ENCODE assay signal across 25 cellular contexts in genomic region chr13:23683084-23683483, GRCh38.
DNase-seq lines count a peak whose midpoint lies in the region; ATAC-seq, FAIRE-seq and TF ChIP-seq lines count a peak whose summit lies in the region.
"Had no signal": no experiment of that assay in that cellular context is flagged by ENCODE, and none has a peak within 500 bp of the region (broad histone marks: within the 10 kb centered on the region; RNA-seq: fewer than 3 reads in every experiment).

No MANE protein-coding gene starts in this region.

- no peaks in the 10 kb centered on the region for H3K9me3 ChIP-seq in IMR-90 (ENCODE audit: control insufficient read depth, insufficient read depth, low read length)
- H3K9me3 ChIP-seq in mesenchymal stem cell (ENCODE audit: control insufficient read depth, low read length) = peaks cover 14% of the 10 kb centered on the region
- H3K9me3 ChIP-seq in smooth muscle cell (replicated peaks; ENCODE audit: low read depth) = peaks cover 8% of the 10 kb centered on the region
- no peaks in the 10 kb centered on the region for H3K9me3 ChIP-seq in thyroid gland
- H3K9me3 ChIP-seq: BE2C had no signal

- H3K36me3 ChIP-seq in IMR-90 (ENCODE audit: control insufficient read depth, insufficient read depth, low read length) (no peaks in the 10 kb centered on the region), mesenchymal stem cell (ENCODE audit: control insufficient read depth in 1 of 2, insufficient read depth in 2 of 2, low read depth in 1 of 2, low read length in 2 of 2) (no peaks in the 10 kb centered on the region), smooth muscle cell (ENCODE audit: low read depth) (no peaks in the 10 kb centered on the region), thyroid gland (no peaks in the 10 kb centered on the region)
- H3K36me3 ChIP-seq: BE2C, BLaER1 had no signal

- no peak overlapping the region for H3K27ac ChIP-seq in IMR-90 (ENCODE audit: insufficient read depth, low read length)
- H3K27ac ChIP-seq in mesenchymal stem cell (ENCODE audit: low read length, poor library complexity, severe bottlenecking) = no peak overlapping the region
- H3K27ac ChIP-seq in smooth muscle cell (ENCODE audit: low read depth) = no peak overlapping the region
- H3K27ac ChIP-seq in thyroid gland = no peak overlapping the region
- H3K27ac ChIP-seq: BLaER1 had no signal

- no peak for TF ChIP-seq RAD21 in IMR-90 (IDR thresholded peaks at IDR 0.05; ENCODE audit: low read length)

- peaks cover 29% of the 10 kb centered on the region for H3K4me1 ChIP-seq in IMR-90 (ENCODE audit: control insufficient read depth, insufficient read depth, low read length)
- peaks cover 16% of the 10 kb centered on the region for H3K4me1 ChIP-seq in mesenchymal stem cell (ENCODE audit: control insufficient read depth, insufficient read depth, low read depth, low read length)
- H3K4me1 ChIP-seq in smooth muscle cell (ENCODE audit: low read depth) = peaks cover 3% of the 10 kb centered on the region
- no peaks in the 10 kb centered on the region for H3K4me1 ChIP-seq in thyroid gland
- H3K4me1 ChIP-seq: BE2C, BLaER1 had no signal

- H3K23ac ChIP-seq in IMR-90 (ENCODE audit: low read depth, low read length) (no peak overlapping the region), mesenchymal stem cell (ENCODE audit: low read length in 2 of 2) (no peak overlapping the region)

- H3K9ac ChIP-seq in IMR-90 (ENCODE audit: low read depth, low read length) = no peak overlapping the region
- no peak overlapping the region for H3K9ac ChIP-seq in mesenchymal stem cell (ENCODE audit: low read length)
- no peak overlapping the region for H3K9ac ChIP-seq in smooth muscle cell (ENCODE audit: low read depth)
- H3K9ac ChIP-seq: BLaER1 had no signal

- POLR2A ChIA-PET in IMR-90 (lab: Charles Lee; ENCODE audit: unreplicated experiment) = no interaction called here

- H3K4ac ChIP-seq in IMR-90 (ENCODE audit: low read depth, low read length) = peak overlapping the region; percentile 54; the same call in 1 of the 2 replicates
- no peak overlapping the region for H3K4ac ChIP-seq in mesenchymal stem cell (ENCODE audit: low read depth in 1 of 2, low read length in 2 of 2)

- BruUV-seq in IMR-90 (replicated peaks; lab: Mats Ljungman, UMichigan) = no TSS peak

- H3K4me3 ChIP-seq in IMR-90 (ENCODE audit: insufficient read depth, low read depth, low read length) = no peak overlapping the region
- no peak overlapping the region for H3K4me3 ChIP-seq in mesenchymal stem cell (ENCODE audit: insufficient read depth in 1 of 2, low read depth in 1 of 2, low read length in 2 of 2)
- H3K4me3 ChIP-seq in smooth muscle cell = no peak overlapping the region
- H3K4me3 ChIP-seq in thyroid gland (replicated peaks in 1 of 3) = no peak overlapping the region
- H3K4me3 ChIP-seq: BLaER1, GM12878 had no signal

- FAIRE-seq in endometrium (lab: Jason Lieb, UNC) = peak; percentile 90
- FAIRE-seq: GM12878, GM12892, GM18507 had no signal

- H2AK5ac ChIP-seq in IMR-90 (ENCODE audit: low read depth, low read length) (peak overlapping the region; percentile 45; the same call in 1 of the 2 replicates), mesenchymal stem cell (ENCODE audit: low read length, severe bottlenecking) (peak overlapping the region; percentile 44)

- H2AK9ac ChIP-seq in IMR-90 (replicated peaks; ENCODE audit: low read depth, low read length, poor library complexity) = no peak overlapping the region

- TF ChIP-seq CTCF in IMR-90 (conservative IDR thresholded peaks at IDR 0.05; ENCODE audit: low read depth, low read length) = no peak
- TF ChIP-seq CTCF in smooth muscle cell (IDR thresholded peaks at IDR 0.05; ENCODE audit: borderline replicate concordance, insufficient read depth, poor library complexity, severe bottlenecking) = no peak
- no peak for TF ChIP-seq CTCF in thyroid gland (IDR thresholded peaks at IDR 0.05)

- H2AFZ ChIP-seq in IMR-90 (replicated peaks; ENCODE audit: low read length, poor library complexity) (no peak overlapping the region), mesenchymal stem cell (ENCODE audit: low read depth, low read length) (no peak overlapping the region), smooth muscle cell (ENCODE audit: low read depth) (no peak overlapping the region)

- WGBS in IMR-90 (ENCODE audit: extremely low coverage in 2 of 2, insufficient read length in 1 of 2), 2 experiments = 67% methylated on average over 3 of the region's 4 CpGs; no CpG with 5 or more reads in 1 of the 2 experiments
- 77% methylated on average over 4 of the region's 4 CpGs for WGBS in mesenchymal stem cell
- WGBS in smooth muscle cell (ENCODE audit: low lambda C conversion rate) = 96% methylated on average over 4 of the region's 4 CpGs
- WGBS in thyroid gland, 2 donors = 91 to 99% methylated on average over 4 of the region's 4 CpGs

- no peak for DNase-seq in IMR-90
- no peak for DNase-seq in mesenchymal stem cell
- DNase-seq in smooth muscle cell (lab: John Stamatoyannopoulos, UW; ENCODE audit: unreplicated experiment) = no peak
- DNase-seq in thyroid gland = no peak
- DNase-seq in posterior vena cava (ENCODE audit: low spot score) = no peak
- DNase-seq: 8988T; ACHN; BE2C; C1 segment of cervical spinal cord; CD4-positive, alpha-beta memory T cell; CD4-positive, CD25-positive, alpha-beta regulatory T cell; CD8-positive, alpha-beta memory T cell; COR-L47; DMS 273 treated with DMSO at 0.1 percent for 48 hours; DMS153; DMS53; DMS79; DND-41; EL; GDM1 had no signal

- H3K4me2 ChIP-seq in IMR-90 (ENCODE audit: low read depth, low read length) (no peak overlapping the region), mesenchymal stem cell (ENCODE audit: low read length, poor library complexity, severe bottlenecking) (no peak overlapping the region), smooth muscle cell (no peak overlapping the region)
- H3K4me2 ChIP-seq: BLaER1 had no signal

- H3K56ac ChIP-seq in IMR-90 (ENCODE audit: extremely low read depth, insufficient read depth, low read length) = no peak overlapping the region

- in situ Hi-C loops in IMR-90 (cut with MboI; ENCODE audit: low sequenced_read_pairs) = no loop called here

- H3K9me1 ChIP-seq in IMR-90 (ENCODE audit: insufficient read depth, low read length) = peaks cover 6% of the 10 kb centered on the region; the same call in 1 of the 2 replicates

- intact Hi-C loops in IMR-90 (cut with micrococcal nuclease) (loop anchor here (10.0 kb wide), 1 partner anchor 308 kb away; no protein-coding TSS in a partner anchor), thyroid gland (cut with DNase I) (no loop called here), posterior vena cava (cut with DNase I) (no loop called here)

- H4K8ac ChIP-seq in IMR-90 (ENCODE audit: low read depth in 2 of 2, low read length in 2 of 2) (no peak overlapping the region), mesenchymal stem cell (ENCODE audit: low read length) (no peak overlapping the region)

- H4K5ac ChIP-seq in IMR-90 (ENCODE audit: low read depth, low read length) = no peak overlapping the region; the same call in 1 of the 2 replicates

- H3K18ac ChIP-seq in IMR-90 (ENCODE audit: low read depth, low read length) = no peak overlapping the region
- no peak overlapping the region for H3K18ac ChIP-seq in mesenchymal stem cell (ENCODE audit: low read depth in 1 of 2, low read length in 2 of 2)

- H4K20me1 ChIP-seq in IMR-90 (ENCODE audit: insufficient read depth, low read length) (no peaks in the 10 kb centered on the region), smooth muscle cell (ENCODE audit: low read depth) (no peaks in the 10 kb centered on the region)
- H4K20me1 ChIP-seq: BLaER1 had no signal

- ATAC-seq in IMR-90 (ENCODE audit: low read depth) = no peak
- ATAC-seq: GM12878 had no signal

- H3K79me1 ChIP-seq in IMR-90 (ENCODE audit: low read depth in 1 of 2, low read length in 2 of 2) (no peaks in the 10 kb centered on the region), mesenchymal stem cell (replicated peaks; ENCODE audit: low read length, poor library complexity, severe bottlenecking) (no peaks in the 10 kb centered on the region)

- dilution Hi-C loops in IMR-90 (cut with HindIII; ENCODE audit: low sequenced_read_pairs, unreplicated experiment) = no loop called here

- H4K91ac ChIP-seq in IMR-90 (ENCODE audit: insufficient read depth, low read depth, low read length) (0 out of 2 replicates have a peak overlapping the region, but pooled peaks have one; percentile 45), mesenchymal stem cell (ENCODE audit: low read length) (no peak overlapping the region)

- no peak overlapping the region; the same call in 1 of the 2 replicates for H2BK120ac ChIP-seq in IMR-90 (ENCODE audit: low read depth, low read length)
- H2BK120ac ChIP-seq in mesenchymal stem cell (ENCODE audit: low read depth, low read length) = no peak overlapping the region

- H3K79me2 ChIP-seq in smooth muscle cell (ENCODE audit: low read depth) = no peaks in the 10 kb centered on the region

- TF ChIP-seq POLR2A in IMR-90 (IDR thresholded peaks at IDR 0.05; ENCODE audit: low read depth, low read length) (no peak), thyroid gland (IDR thresholded peaks at IDR 0.05) (no peak)

- peak overlapping the region; percentile 52; the same call in 1 of the 3 replicates for H2BK15ac ChIP-seq in IMR-90 (ENCODE audit: low read depth, low read length)
- no peak overlapping the region for H2BK15ac ChIP-seq in mesenchymal stem cell (ENCODE audit: low read depth, poor library complexity, severe bottlenecking)

- no peaks in the 10 kb centered on the region for H3K27me3 ChIP-seq in IMR-90 (ENCODE audit: control insufficient read depth, insufficient read depth, low read length)
- H3K27me3 ChIP-seq in mesenchymal stem cell (ENCODE audit: control insufficient read depth in 1 of 2, insufficient read depth in 1 of 2, low read length in 2 of 2) = peaks cover 0 to 4% of the 10 kb centered on the region in 2 experiments
- no peaks in the 10 kb centered on the region for H3K27me3 ChIP-seq in smooth muscle cell (ENCODE audit: low read depth)
- H3K27me3 ChIP-seq in thyroid gland = no peaks in the 10 kb centered on the region
- H3K27me3 ChIP-seq: BE2C, BLaER1 had no signal

- H3F3A ChIP-seq in smooth muscle cell (ENCODE audit: low read depth) = peaks cover 5% of the 10 kb centered on the region

- H2BK12ac ChIP-seq in mesenchymal stem cell (ENCODE audit: low read length in 2 of 2) = no peak overlapping the region

- no peak overlapping the region for H3K14ac ChIP-seq in IMR-90 (replicated peaks; ENCODE audit: low read depth, low read length)
- H3K14ac ChIP-seq in mesenchymal stem cell (ENCODE audit: low read length in 2 of 2) = no peak overlapping the region

- H2BK20ac ChIP-seq in IMR-90 (ENCODE audit: low read depth, low read length) = no peak overlapping the region

- no peak overlapping the region for H2BK5ac ChIP-seq in IMR-90 (ENCODE audit: low read depth, low read length, poor library complexity, severe bottlenecking)
- H2BK5ac ChIP-seq in mesenchymal stem cell (ENCODE audit: low read depth, low read length, poor library complexity, severe bottlenecking) = no peak overlapping the region

- CTCF ChIA-PET in IMR-90 (lab: Yijun Ruan, JAX) = interaction anchor here (1.6 kb wide), 2 partner anchors 18 to 25 kb away, joined by 3 read pairs; no protein-coding TSS in a partner anchor

TF ChIP-seq in IMR-90, 13 proteins besides CTCF, POLR2A, EP300 and RAD21 (continues in another document):
- TF ChIP-seq MXI1 (IDR thresholded peaks at IDR 0.05; ENCODE audit: borderline replicate concordance, low read depth, low read length) (no peak), SMC3 (IDR thresholded peaks at IDR 0.05; ENCODE audit: low read depth, low read length) (no peak)
